ENCODE assay signal across 26 cellular contexts in genomic region chr3:106093616-106094015, GRCh38.
"Had no signal": no experiment of that assay in that cellular context is flagged by ENCODE, and none has a peak within 500 bp of the region (broad histone marks: within the 10 kb centered on the region; RNA-seq: fewer than 3 reads in every experiment).

No MANE protein-coding gene starts in this region.

- H3K9me3 Mint-ChIP-seq: immature natural killer cell; stimulated activated naive B cell treated with anti-CD40 and anti-IgM and Interleukin-4, amounts not matched to agents 10 μg/mL and 1 μg/mL and 100 μg/mL, for 72 hours had no signal

- H3K27me3 Mint-ChIP-seq: naive thymus-derived CD4-positive, alpha-beta T cell; natural killer cell treated with Interleukin-12 subunit alpha and Interleukin-12 subunit beta and Interleukin-15 and Interleukin-18, amount 100 ng/mL, for 72 hours; progenitor cell of endocrine pancreas; stimulated activated naive B cell treated with anti-CD40 and anti-IgM and Interleukin-4, amounts not matched to agents 10 μg/mL and 1 μg/mL and 100 μg/mL, for 72 hours had no signal

- DNase-seq: immature natural killer cell; kidney; left colon; left lung; lower lobe of right lung; midbrain; mucosa of descending colon; naive thymus-derived CD4-positive, alpha-beta T cell; ovary; retina; right cardiac atrium; stimulated activated CD4-positive, alpha-beta T cell treated with anti-CD3 and anti-CD28 coated beads, Interleukin-12 subunit alpha, Interleukin-12 subunit beta, amount 100 ng/mL, for 4 hours; stimulated activated CD4-positive, alpha-beta T cell treated with anti-CD3 and anti-CD28 coated beads, Interleukin-15, amount 100 ng/mL, for 24 hours; stimulated activated CD4-positive, alpha-beta T cell treated with anti-CD3 and anti-CD28 coated beads, Interleukin-2, amount 100 ng/mL, for 24 hours; stimulated activated CD4-positive, alpha-beta T cell treated with anti-CD3 and anti-CD28 coated beads, Interleukin-4, amount 100 ng/mL, for 1 hour; stimulated activated naive B cell treated with anti-CD40 and anti-IgM and Interleukin-4, amounts not matched to agents 10 μg/mL and 1 μg/mL and 100 μg/mL, for 72 hours; stimulated activated naive CD8-positive, alpha-beta T cell treated with anti-CD3 and anti-CD28 coated beads, Interleukin-15, Interleukin-2, amounts not matched to agents 100 U/mL and 50 U/mL, for 24 hours; stomach; testis; thyroid gland; transverse colon; upper lobe of left lung had no signal

- H3K27ac ChIP-seq: left lung, lower lobe of right lung, ovary, skin epidermis, stomach, testis, thyroid gland, transverse colon, upper lobe of left lung, vagina had no signal

- H3K27me3 ChIP-seq: left lung, ovary, stomach, testis, thyroid gland, transverse colon, upper lobe of left lung, vagina had no signal

- H3K36me3 ChIP-seq: left lung, lower lobe of right lung, ovary, stomach, thyroid gland, transverse colon, upper lobe of left lung, vagina had no signal

- H3K4me3 ChIP-seq: left lung, lower lobe of right lung, mucosa of descending colon, ovary, skin epidermis, stomach, testis, thyroid gland, transverse colon, upper lobe of left lung, vagina had no signal

- H3K4me1 ChIP-seq: left lung, lower lobe of right lung, testis, thyroid gland, transverse colon, upper lobe of left lung, vagina had no signal

- H3K36me3 Mint-ChIP-seq: immature natural killer cell; natural killer cell treated with Interleukin-12 subunit alpha and Interleukin-12 subunit beta and Interleukin-15 and Interleukin-18, amount 100 ng/mL, for 72 hours; stimulated activated naive B cell treated with anti-CD40 and anti-IgM and Interleukin-4, amounts not matched to agents 10 μg/mL and 1 μg/mL and 100 μg/mL, for 72 hours had no signal

- H3K9me3 ChIP-seq: left lung, lower lobe of right lung, mucosa of descending colon, ovary, stomach, testis, thyroid gland, transverse colon, upper lobe of left lung, vagina had no signal

- H3K27ac Mint-ChIP-seq: immature natural killer cell; naive thymus-derived CD4-positive, alpha-beta T cell; natural killer cell treated with Interleukin-12 subunit alpha and Interleukin-12 subunit beta and Interleukin-15 and Interleukin-18, amount 100 ng/mL, for 72 hours; progenitor cell of endocrine pancreas; stimulated activated naive B cell treated with anti-CD40 and anti-IgM and Interleukin-4, amounts not matched to agents 10 μg/mL and 1 μg/mL and 100 μg/mL, for 72 hours had no signal

- H3K4me1 Mint-ChIP-seq: immature natural killer cell had no signal

- H3K4me3 Mint-ChIP-seq: immature natural killer cell; naive thymus-derived CD4-positive, alpha-beta T cell; natural killer cell treated with Interleukin-12 subunit alpha and Interleukin-12 subunit beta and Interleukin-15 and Interleukin-18, amount 100 ng/mL, for 72 hours; stimulated activated naive B cell treated with anti-CD40 and anti-IgM and Interleukin-4, amounts not matched to agents 10 μg/mL and 1 μg/mL and 100 μg/mL, for 72 hours had no signal
